Comparison of ENCODE assay signal across 9 cellular contexts in the genomic region with DNA sequence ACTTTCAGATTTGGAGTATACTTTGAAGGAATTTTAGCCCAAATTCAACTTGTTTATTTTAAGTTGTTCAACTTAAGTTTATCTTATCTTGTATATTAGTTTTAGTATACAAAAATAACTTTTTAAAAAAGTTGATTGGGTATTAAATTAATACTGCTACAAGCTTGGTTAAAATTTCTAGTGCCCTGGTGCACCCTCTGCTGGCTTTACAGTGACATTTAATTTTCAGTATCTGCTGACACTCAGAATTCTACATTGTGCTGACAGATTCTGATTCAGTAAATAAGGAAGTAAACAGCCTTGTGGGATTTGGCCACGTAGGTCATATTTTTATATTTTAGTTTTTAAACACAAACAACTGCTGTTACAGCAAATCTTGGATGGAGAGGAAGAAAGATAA. TPM values are rescaled to one million over a fixed set of nuclear protein-coding genes. Genes with fewer than 3 reads are reported as not detected.
A peak's percentile ranks its signal among the peaks of the same experiment; 100 is the strongest.
DNase-seq lines count a peak whose midpoint lies in the region; ATAC-seq and TF ChIP-seq lines count a peak whose summit lies in the region.
"Had no signal": no experiment of that assay in that cellular context is flagged by ENCODE, and none has a peak within 500 bp of the region (broad histone marks: within the 10 kb centered on the region; RNA-seq: fewer than 3 reads in every experiment).

No MANE protein-coding gene starts in this region.

- intact Hi-C loops in IMR-90 (cut with micrococcal nuclease): loop anchor here (2.0 to 5.0 kb wide), 3 partner anchors 80 to 797 kb away; no protein-coding TSS in a partner anchor
- intact Hi-C loops in left lung (cut with DNase I): no loop called here

- no peaks in the 10 kb centered on the region for H4K20me1 ChIP-seq in IMR-90 (ENCODE audit: insufficient read depth, low read length)

- peak; percentile 1 for DNase-seq in Caki2 (ENCODE audit: low read depth)
- peak; percentile 2 for DNase-seq in IMR-90
- peak; percentile 8 for DNase-seq in WTC11 (ENCODE audit: low spot score)
- peak; percentile 11 for DNase-seq in hepatic stellate cell (ENCODE audit: low spot score)
- no peak for DNase-seq in NCI-H1048 (lab: John Stamatoyannopoulos, UW)
- DNase-seq in left lung: no peak

- no peak overlapping the region for H3K4me2 ChIP-seq in IMR-90 (ENCODE audit: low read depth, low read length)

- peaks cover 11% of the 10 kb centered on the region for H3K4me1 Mint-ChIP-seq in WTC11

- in situ Hi-C loops in Caki2 (cut with HindIII; ENCODE audit: low pct_unique_long_range_greater_than_20kb, low sequenced_read_pairs) (no loop called here), IMR-90 (cut with MboI; ENCODE audit: low sequenced_read_pairs) (no loop called here)

- H3K9me1 ChIP-seq in IMR-90 (ENCODE audit: insufficient read depth, low read length): no peaks in the 10 kb centered on the region

- no peak overlapping the region for H2BK120ac ChIP-seq in IMR-90 (ENCODE audit: low read depth, low read length)

- H3K4ac ChIP-seq in IMR-90 (ENCODE audit: low read depth, low read length): no peak overlapping the region

- BruUV-seq in IMR-90 (replicated peaks; lab: Mats Ljungman, UMichigan): no TSS peak

- H3K9ac ChIP-seq in IMR-90 (ENCODE audit: low read depth, low read length): no peak overlapping the region

- POLR2A ChIA-PET in IMR-90 (lab: Charles Lee; ENCODE audit: unreplicated experiment): interaction anchor here (0.5 kb wide), 1 partner anchor 195 kb away, joined by 5 read pairs; no protein-coding TSS in a partner anchor
- POLR2A ChIA-PET in WTC11 (lab: Charles Lee): no interaction called here

- dilution Hi-C loops in IMR-90 (cut with HindIII; ENCODE audit: low sequenced_read_pairs, unreplicated experiment): no loop called here

- no peak overlapping the region for H3K4me3 Mint-ChIP-seq in WTC11

- H4K8ac ChIP-seq in IMR-90 (ENCODE audit: low read depth in 2 of 2, low read length in 2 of 2): no peak overlapping the region

- H3K9me3 Mint-ChIP-seq in WTC11: peaks cover 12% of the 10 kb centered on the region
- H3K9me3 Mint-ChIP-seq: stimulated activated naive CD8-positive, alpha-beta T cell treated with anti-CD3 and anti-CD28 coated beads, Interleukin-15, amount 100 ng/mL, for 72 hours had no signal

- H3K27me3 ChIP-seq in IMR-90 (ENCODE audit: control insufficient read depth, insufficient read depth, low read length) (peaks cover 17% of the 10 kb centered on the region), left lung (peaks cover 0 to 30% of the 10 kb centered on the region in 2 donors)

- no peak overlapping the region for H3K18ac ChIP-seq in IMR-90 (ENCODE audit: low read depth, low read length)

- H2BK20ac ChIP-seq in IMR-90 (ENCODE audit: low read depth, low read length): no peak overlapping the region

- no peak overlapping the region for H2BK5ac ChIP-seq in IMR-90 (ENCODE audit: low read depth, low read length, poor library complexity, severe bottlenecking)

- no peak overlapping the region for H4K91ac ChIP-seq in IMR-90 (ENCODE audit: insufficient read depth, low read depth, low read length)

- H3K4me1 ChIP-seq in IMR-90 (ENCODE audit: control insufficient read depth, insufficient read depth, low read length): no peaks in the 10 kb centered on the region
- H3K4me1 ChIP-seq in left lung: no peaks in the 10 kb centered on the region

- no peak overlapping the region for H2AK9ac ChIP-seq in IMR-90 (replicated peaks; ENCODE audit: low read depth, low read length, poor library complexity)

- TF ChIP-seq RAD21 in IMR-90 (IDR thresholded peaks at IDR 0.05; ENCODE audit: low read length): no peak

- H3K23ac ChIP-seq in IMR-90 (ENCODE audit: low read depth, low read length): no peak overlapping the region

- H3K14ac ChIP-seq in IMR-90 (replicated peaks; ENCODE audit: low read depth, low read length): no peak overlapping the region

- H3K79me1 ChIP-seq in IMR-90 (ENCODE audit: low read depth in 1 of 2, low read length in 2 of 2): no peaks in the 10 kb centered on the region

- no peak overlapping the region for H4K5ac ChIP-seq in IMR-90 (ENCODE audit: low read depth, low read length)

- CTCF ChIA-PET in IMR-90 (lab: Yijun Ruan, JAX) (interaction anchor here (0.6 to 1.4 kb wide), 2 partner anchors 10 to 202 kb away, joined by 3 to 5 read pairs; no protein-coding TSS in a partner anchor), WTC11 (lab: Charles Lee) (interaction anchor here (1.0 to 2.8 kb wide), 7 partner anchors 62 to 479 kb away, joined by 3 to 16 read pairs (median 5); no protein-coding TSS in a partner anchor)

- H3K27me3 Mint-ChIP-seq in WTC11 (ENCODE audit: low read depth): peaks cover 14% of the 10 kb centered on the region

- no peak overlapping the region for H3K56ac ChIP-seq in IMR-90 (ENCODE audit: extremely low read depth, insufficient read depth, low read length)

- peaks cover 10% of the 10 kb centered on the region for H3K36me3 Mint-ChIP-seq in WTC11

- H2BK15ac ChIP-seq in IMR-90 (ENCODE audit: low read depth, low read length): no peak overlapping the region

- H3K27ac ChIP-seq in IMR-90 (ENCODE audit: insufficient read depth, low read length) (no peak overlapping the region), left lung (no peak overlapping the region)

- TF ChIP-seq CTCF in IMR-90 (conservative IDR thresholded peaks at IDR 0.05; ENCODE audit: low read depth, low read length): peak; percentile 40
- TF ChIP-seq CTCF in WTC11 (IDR thresholded peaks at IDR 0.05): no peak
- peak in 1 of 2 donors; percentile 50 for TF ChIP-seq CTCF in left lung (IDR thresholded peaks at IDR 0.05)

- H3K9me3 ChIP-seq in IMR-90 (ENCODE audit: control insufficient read depth, insufficient read depth, low read length) (no peaks in the 10 kb centered on the region; the same call in 1 of the 2 replicates), left lung (no peaks in the 10 kb centered on the region)

- no peak overlapping the region for H3K27ac Mint-ChIP-seq in WTC11
- H3K27ac Mint-ChIP-seq: stimulated activated naive CD8-positive, alpha-beta T cell treated with anti-CD3 and anti-CD28 coated beads, Interleukin-15, amount 100 ng/mL, for 72 hours had no signal

- no peak for ATAC-seq in IMR-90 (ENCODE audit: low read depth)
- no peak for ATAC-seq in WTC11
- no peak for ATAC-seq in HG03139 (IDR thresholded peaks at IDR 0.05; ENCODE audit: unreplicated experiment)
- ATAC-seq in GM21447 (IDR thresholded peaks at IDR 0.05; ENCODE audit: unreplicated experiment): no peak
- no peak for ATAC-seq in left lung
- ATAC-seq: stimulated activated naive CD8-positive, alpha-beta T cell treated with anti-CD3 and anti-CD28 coated beads, Interleukin-15, amount 100 ng/mL, for 72 hours had no signal

- TF ChIP-seq POLR2A in IMR-90 (IDR thresholded peaks at IDR 0.05; ENCODE audit: low read depth, low read length): no peak

- WGBS in IMR-90 (ENCODE audit: extremely low coverage in 2 of 2, insufficient read length in 1 of 2), 2 experiments: no CpG with 5 or more reads among the region's 1 CpG

- H2AFZ ChIP-seq in IMR-90 (replicated peaks; ENCODE audit: low read length, poor library complexity): no peak overlapping the region

- no peak overlapping the region for H2AK5ac ChIP-seq in IMR-90 (ENCODE audit: low read depth, low read length)

- no peaks in the 10 kb centered on the region for H3K36me3 ChIP-seq in IMR-90 (ENCODE audit: control insufficient read depth, insufficient read depth, low read length)
- no peaks in the 10 kb centered on the region for H3K36me3 ChIP-seq in left lung

- H3K4me3 ChIP-seq in IMR-90 (ENCODE audit: insufficient read depth, low read depth, low read length) (no peak overlapping the region), left lung (no peak overlapping the region)

TF ChIP-seq in IMR-90, 13 proteins besides CTCF, POLR2A, EP300 and RAD21 (continues in another document):
- no peak for TF ChIP-seq MXI1 (IDR thresholded peaks at IDR 0.05; ENCODE audit: borderline replicate concordance, low read depth, low read length)
- TF ChIP-seq RCOR1 (IDR thresholded peaks at IDR 0.05; ENCODE audit: insufficient replicate concordance, low read length): no peak
- no peak for TF ChIP-seq CEBPB (IDR thresholded peaks at IDR 0.05; ENCODE audit: low read depth, low read length)
- TF ChIP-seq, protein P1, sequence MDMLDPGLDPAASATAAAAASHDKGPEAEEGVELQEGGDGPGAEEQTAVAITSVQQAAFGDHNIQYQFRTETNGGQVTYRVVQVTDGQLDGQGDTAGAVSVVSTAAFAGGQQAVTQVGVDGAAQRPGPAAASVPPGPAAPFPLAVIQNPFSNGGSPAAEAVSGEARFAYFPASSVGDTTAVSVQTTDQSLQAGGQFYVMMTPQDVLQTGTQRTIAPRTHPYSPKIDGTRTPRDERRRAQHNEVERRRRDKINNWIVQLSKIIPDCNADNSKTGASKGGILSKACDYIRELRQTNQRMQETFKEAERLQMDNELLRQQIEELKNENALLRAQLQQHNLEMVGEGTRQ (IDR thresholded peaks at IDR 0.05; ENCODE audit: low read depth, low read length): no peak
- no peak for TF ChIP-seq MAZ (IDR thresholded peaks at IDR 0.05; ENCODE audit: borderline replicate concordance, low read depth, low read length)

TF ChIP-seq in WTC11, 78 proteins besides CTCF, POLR2A, EP300 and RAD21 (continues in another document):
- no peak for TF ChIP-seq CBFB (CRISPR knock-in tag; IDR thresholded peaks at IDR 0.05; ENCODE audit: low read depth)
- no peak for TF ChIP-seq ZNF423 (CRISPR knock-in tag; IDR thresholded peaks at IDR 0.05)
- TF ChIP-seq ZNF263 (CRISPR knock-in tag; IDR thresholded peaks at IDR 0.05; ENCODE audit: low read depth): no peak
- no peak for TF ChIP-seq TEAD4 (CRISPR knock-in tag; IDR thresholded peaks at IDR 0.05)
- TF ChIP-seq SOX15 (CRISPR knock-in tag; IDR thresholded peaks at IDR 0.05): no peak
- TF ChIP-seq SMAD4 (CRISPR knock-in tag; IDR thresholded peaks at IDR 0.05): no peak
- no peak for TF ChIP-seq RELA (CRISPR knock-in tag; IDR thresholded peaks at IDR 0.05; ENCODE audit: borderline replicate concordance)
- TF ChIP-seq ATF1 (CRISPR knock-in tag; IDR thresholded peaks at IDR 0.05): no peak
- TF ChIP-seq IRF2 (CRISPR knock-in tag; IDR thresholded peaks at IDR 0.05; ENCODE audit: borderline replicate concordance, low read depth): no peak
- TF ChIP-seq NFATC4 (CRISPR knock-in tag; IDR thresholded peaks at IDR 0.05): no peak
- no peak for TF ChIP-seq NFYB (CRISPR knock-in tag; conservative IDR thresholded peaks at IDR 0.05; ENCODE audit: low read depth)
- no peak for TF ChIP-seq ZNF232 (CRISPR knock-in tag; IDR thresholded peaks at IDR 0.05)
- no peak for TF ChIP-seq OVOL2 (CRISPR knock-in tag; IDR thresholded peaks at IDR 0.05; ENCODE audit: borderline replicate concordance)
- TF ChIP-seq GRHL2 (CRISPR knock-in tag; IDR thresholded peaks at IDR 0.05; ENCODE audit: insufficient replicate concordance, severe bottlenecking): no peak
- TF ChIP-seq ZNF138 (CRISPR knock-in tag; conservative IDR thresholded peaks at IDR 0.05): no peak

RNA-seq across cellular contexts. Expression of a gene that starts 2.9 kb away (rescaled TPM):
- total RNA-seq in Caki2 (2014; rRNA removed; shearing (Covaris generic); ENCODE audit: low replicate concordance): 0.07 and 1.2 TPM in 2 replicates
- total RNA-seq in IMR-90 (2012; rRNA removed): under 0.01 TPM in 2 replicates
- 0.03 TPM in 1 of 2 replicates, not detected in the other for polyA plus RNA-seq in IMR-90 (2012; rRNA removed)
- polyA plus RNA-seq in IMR-90 (2012; cell fraction: cytosol; rRNA removed): 0.04 TPM in 2 replicates
- polyA plus RNA-seq in IMR-90 (2012; cell fraction: nucleus; rRNA removed; ENCODE audit: low replicate concordance): 0.03 and 0.08 TPM in 2 replicates
- 11.3 to 15.1 TPM (median 12.9 TPM) in 3 replicates for total RNA-seq in WTC11 (2021)
- 1 to 10 TPM; 2.2 to 4.3 TPM for total RNA-seq in left lung

Comparison
In these comparisons a context has a peak if more than half of its experiments do, and no peak if none do; other contexts are left out.
1. DNase-seq: peak in Caki2 (single experiment), IMR-90 (single experiment), WTC11 (single experiment) and hepatic stellate cell (single experiment); none in NCI-H1048 (single experiment) and left lung (0 of 2).